In genomic region chr2:144517825-144518699, GRCh38 we compare ENCODE assay signal across 10 cellular contexts. TPM values are rescaled to one million over a fixed set of nuclear protein-coding genes. Genes with fewer than 3 reads are reported as not detected.
DNase-seq lines count a peak whose midpoint lies in the region; ATAC-seq, FAIRE-seq and TF ChIP-seq lines count a peak whose summit lies in the region.
"Had no signal": no experiment of that assay in that cellular context is flagged by ENCODE, and none has a peak within 500 bp of the region (broad histone marks: within the 10 kb centered on the region; RNA-seq: fewer than 3 reads in every experiment).

No MANE protein-coding gene starts in this region.

- H3K27me3 Mint-ChIP-seq in activated CD4-positive, alpha-beta memory T cell treated with anti-CD3 and anti-CD28 coated beads, Interleukin-2, amount 10 ng/mL, durations not matched to agents 7 days and 5 days: peaks cover 47% of the 10 kb centered on the region

- peaks cover 5% of the 10 kb centered on the region for H3K4me1 ChIP-seq in keratinocyte (ENCODE audit: control insufficient read depth, extremely low read depth, insufficient read depth, low read length)
- H3K4me1 ChIP-seq in suprapubic skin: peaks cover 42% of the 10 kb centered on the region

- CTCF ChIA-PET in activated CD4-positive, alpha-beta memory T cell treated with anti-CD3 and anti-CD28 coated beads, Interleukin-2, amount 10 ng/mL, durations not matched to agents 7 days and 5 days (lab: Charles Lee): interaction anchor here (1.0 kb wide), 1 partner anchor 9 kb away, joined by 3 read pairs; no protein-coding TSS in a partner anchor

- ATAC-seq in HG02610 (IDR thresholded peaks at IDR 0.05; ENCODE audit: unreplicated experiment): no peak

- H3K4me1 Mint-ChIP-seq in activated CD4-positive, alpha-beta memory T cell treated with anti-CD3 and anti-CD28 coated beads, Interleukin-2, amount 10 ng/mL, durations not matched to agents 7 days and 5 days: peaks cover 24% of the 10 kb centered on the region

- POLR2A ChIA-PET in activated CD4-positive, alpha-beta memory T cell treated with anti-CD3 and anti-CD28 coated beads, Interleukin-2, amount 10 ng/mL, durations not matched to agents 7 days and 5 days (lab: Charles Lee): interaction anchor here (0.6 to 1.7 kb wide), 7 partner anchors 8 to 1826 kb away, joined by 3 to 7 read pairs (median 3); no protein-coding TSS in a partner anchor

- no peak for TF ChIP-seq EP300 in suprapubic skin (IDR thresholded peaks at IDR 0.05)

- peak overlapping the region; percentile 78 for H3K27ac Mint-ChIP-seq in activated CD4-positive, alpha-beta memory T cell treated with anti-CD3 and anti-CD28 coated beads, Interleukin-2, amount 10 ng/mL, durations not matched to agents 7 days and 5 days

- H3K36me3 Mint-ChIP-seq in activated CD4-positive, alpha-beta memory T cell treated with anti-CD3 and anti-CD28 coated beads, Interleukin-2, amount 10 ng/mL, durations not matched to agents 7 days and 5 days (ENCODE audit: low read depth): peaks cover 17% of the 10 kb centered on the region

- H3K9me3 ChIP-seq in keratinocyte (ENCODE audit: control insufficient read depth, low read depth, low read length) (no peaks in the 10 kb centered on the region), suprapubic skin (no peaks in the 10 kb centered on the region)

- H4K20me1 ChIP-seq in keratinocyte (ENCODE audit: control insufficient read depth, extremely low read depth, insufficient read depth, low read length): peaks cover 2% of the 10 kb centered on the region

- DNase-seq in NCI-H748 (lab: John Stamatoyannopoulos, UW; ENCODE audit: unreplicated experiment): peak; percentile 30
- DNase-seq in NCI-H748 treated with DMSO at 0.1 percent for 48 hours (lab: John Stamatoyannopoulos, UW): no peak
- no peak for DNase-seq in activated CD4-positive, alpha-beta memory T cell treated with anti-CD3 and anti-CD28 coated beads, Interleukin-2, amount 10 ng/mL, durations not matched to agents 7 days and 5 days
- DNase-seq in keratinocyte (ENCODE audit: low read depth, low spot score): no peak
- DNase-seq in suprapubic skin (ENCODE audit: low spot score in 2 of 2): no peak
- no peak for DNase-seq in G401 (ENCODE audit: low spot score)
- no peak for DNase-seq in GM20000 (ENCODE audit: low spot score)

- H3K9me1 ChIP-seq in keratinocyte (ENCODE audit: control insufficient read depth, extremely low read depth, insufficient read depth, low read length): no peaks in the 10 kb centered on the region

- H2AFZ ChIP-seq in keratinocyte (ENCODE audit: control insufficient read depth, low read length): no peak overlapping the region

- H3K36me3 ChIP-seq in keratinocyte (ENCODE audit: control insufficient read depth in 2 of 2, extremely low read depth in 1 of 2, insufficient read depth in 2 of 2, low read length in 2 of 2) (no peaks in the 10 kb centered on the region), suprapubic skin (no peaks in the 10 kb centered on the region)

- TF ChIP-seq POLR2A in suprapubic skin (IDR thresholded peaks at IDR 0.05): no peak

- WGBS in suprapubic skin: 2% methylated on average over 21 of the region's 21 CpGs

- H3K79me2 ChIP-seq in keratinocyte (ENCODE audit: control insufficient read depth, insufficient read depth, low read length): no peaks in the 10 kb centered on the region

- TF ChIP-seq CTCF in keratinocyte (optimal IDR thresholded peaks at IDR 0.05 in 1 of 3, IDR thresholded peaks at IDR 0.05 in 1 of 3, conservative IDR thresholded peaks at IDR 0.05 in 1 of 3; ENCODE audit: extremely low read depth in 1 of 3, insufficient read depth in 2 of 3, low read length in 3 of 3) (no peak), suprapubic skin (IDR thresholded peaks at IDR 0.05) (no peak), GM20000 (IDR thresholded peaks at IDR 0.05; ENCODE audit: extremely low read depth, missing control alignments) (no peak)

- no peak overlapping the region for H3K4me3 Mint-ChIP-seq in activated CD4-positive, alpha-beta memory T cell treated with anti-CD3 and anti-CD28 coated beads, Interleukin-2, amount 10 ng/mL, durations not matched to agents 7 days and 5 days
- H3K4me3 Mint-ChIP-seq: mesothelial cell of epicardium had no signal

- H3K9ac ChIP-seq in keratinocyte (ENCODE audit: control insufficient read depth, extremely low read depth, insufficient read depth, low read length): no peak overlapping the region

- in situ Hi-C loops in G401 (cut with HindIII; ENCODE audit: low sequenced_read_pairs): no loop called here

- H3K27ac ChIP-seq in keratinocyte (ENCODE audit: control insufficient read depth, insufficient read depth, low read length) (no peak overlapping the region), suprapubic skin (peak overlapping the region; percentile 98)
- H3K27ac ChIP-seq: C4-2B had no signal

- H3K27me3 ChIP-seq in keratinocyte (ENCODE audit: control insufficient read depth, extremely low read depth, insufficient read depth, low read length): peaks cover 95% of the 10 kb centered on the region
- peaks cover 84% of the 10 kb centered on the region for H3K27me3 ChIP-seq in suprapubic skin

- dilution Hi-C loops in keratinocyte (cut with MboI; ENCODE audit: extremely low pct_ligation_motif_present, low sequenced_read_pairs): no loop called here

- peak overlapping the region in 2 of 3 experiments; percentile 33 to 48 for H3K4me3 ChIP-seq in keratinocyte (ENCODE audit: control insufficient read depth in 2 of 3, extremely low read depth in 1 of 3, insufficient read depth in 2 of 3, low read depth in 1 of 3, low read length in 3 of 3)
- peak overlapping the region; percentile 72 for H3K4me3 ChIP-seq in suprapubic skin

- H3K9me3 Mint-ChIP-seq in activated CD4-positive, alpha-beta memory T cell treated with anti-CD3 and anti-CD28 coated beads, Interleukin-2, amount 10 ng/mL, durations not matched to agents 7 days and 5 days: no peaks in the 10 kb centered on the region
- H3K9me3 Mint-ChIP-seq: mesothelial cell of epicardium had no signal

- FAIRE-seq in keratinocyte (lab: Jason Lieb, UNC): no peak

- H3K4me2 ChIP-seq in keratinocyte (ENCODE audit: control insufficient read depth, extremely low read depth, insufficient read depth, low read depth, low read length): peak overlapping the region; percentile 68

RNA-seq across cellular contexts. Expression of gene ZEB2, which starts 1.9 kb away (rescaled TPM):
- 10 to 100 TPM; 19.4 to 20.6 TPM for total RNA-seq in activated CD4-positive, alpha-beta memory T cell treated with anti-CD3 and anti-CD28 coated beads, Interleukin-2, amount 10 ng/mL, durations not matched to agents 7 days and 5 days
- 0.03 to 0.12 TPM (median 0.06 TPM) in 3 replicates for polyA plus RNA-seq in keratinocyte
- 0.20 TPM for polyA plus RNA-seq in keratinocyte (2011; ENCODE audit: low read depth)
- 0.06 and 0.15 TPM in 2 replicates for polyA plus RNA-seq in keratinocyte (2011; cell fraction: cytosol; rRNA removed)
- polyA plus RNA-seq in keratinocyte (2011; cell fraction: nucleus; rRNA removed): 0.14 and 0.23 TPM in 2 replicates
- 0.08 and 0.10 TPM in 2 replicates for polyA plus RNA-seq in keratinocyte (2012; ENCODE audit: low replicate concordance)
- 0.13 to 0.49 TPM in 2 of 3 replicates, not detected in the other for polyA minus RNA-seq in keratinocyte
- polyA minus RNA-seq in keratinocyte (2011; cell fraction: cytosol; rRNA and poly(A)+ RNA removed): not detected
- 0.32 and 1.0 TPM in 2 replicates for polyA minus RNA-seq in keratinocyte (2011; cell fraction: nucleus; rRNA and poly(A)+ RNA removed)
- total RNA-seq in suprapubic skin: 10 to 100 TPM; 16.3 to 43.7 (median 34.5) TPM
- total RNA-seq in G401 (2014; rRNA removed; shearing (Covaris generic)): not detected in 2 replicates

Comparison
In these comparisons a context has a peak if more than half of its experiments do, and no peak if none do; other contexts are left out.
1. RNA of gene ZEB2, which starts 1.9 kb away (total RNA-seq): 16.3 to 43.7 TPM in suprapubic skin and 19.4 to 20.6 TPM in activated CD4-positive, alpha-beta memory T cell treated with anti-CD3 and anti-CD28 coated beads, Interleukin-2, amount 10 ng/mL, durations not matched to agents 7 days and 5 days; not detected in G401; every median in the first group is over 10 times any median in the second.